22 cellular contexts compared by ENCODE assay signal in genomic region chr7:20140278-20141058, GRCh38.
DNase-seq lines count a peak whose midpoint lies in the region; ATAC-seq, FAIRE-seq and TF ChIP-seq lines count a peak whose summit lies in the region.
"Had no signal": no experiment of that assay in that cellular context is flagged by ENCODE, and none has a peak within 500 bp of the region (broad histone marks: within the 10 kb centered on the region; RNA-seq: fewer than 3 reads in every experiment).

No MANE protein-coding gene starts in this region.

- DNase-seq in H54 (ENCODE audit: insufficient read length, low spot score) (no peak), mesenchymal stem cell (no peak), sciatic nerve (ENCODE audit: low spot score) (no peak), right cardiac atrium (no peak), Right ventricle myocardium inferior (ENCODE audit: missing footprints) (no peak)
- DNase-seq: activated CD4-positive, alpha-beta T cell treated with anti-CD3 and anti-CD28 coated beads for 36 hours; activated naive CD4-positive, alpha-beta T cell treated with anti-CD3 and anti-CD28 coated beads, Interleukin-2, amount 10 ng/mL, durations not matched to agents 7 days and 5 days; activated T-cell treated with anti-CD3 and anti-CD28 coated beads, Interleukin-2, amount 50 U/mL, for 48 hours; amygdala; NCI-H1436 treated with DMSO at 0.1 percent for 48 hours; NCI-H510A treated with DMSO at 0.1 percent for 48 hours; stimulated activated CD4-positive, alpha-beta T cell treated with anti-CD3 and anti-CD28 coated beads, Interleukin-4, amount 100 ng/mL, for 24 hours; stimulated activated naive B cell treated with anti-CD40 and anti-IgM and Interleukin-4, amounts not matched to agents 10 μg/mL and 1 μg/mL and 100 μg/mL, for 72 hours; T-helper 17 cell had no signal

- H3K36me3 ChIP-seq in mesenchymal stem cell (ENCODE audit: control insufficient read depth in 1 of 2, insufficient read depth in 2 of 2, low read depth in 1 of 2, low read length in 2 of 2): no peaks in the 10 kb centered on the region
- H3K36me3 ChIP-seq: SJSA1 had no signal

- peak overlapping the region; percentile 37 for H3K9ac ChIP-seq in mesenchymal stem cell (ENCODE audit: low read length)
- H3K9ac ChIP-seq: KMS-11 had no signal

- no peaks in the 10 kb centered on the region for H3K79me1 ChIP-seq in mesenchymal stem cell (replicated peaks; ENCODE audit: low read length, poor library complexity, severe bottlenecking)

- no peak overlapping the region for H2AK5ac ChIP-seq in mesenchymal stem cell (ENCODE audit: low read length, severe bottlenecking)

- H3K14ac ChIP-seq in mesenchymal stem cell (ENCODE audit: low read length in 2 of 2): peak overlapping the region in 1 of 2 experiments; percentile 89

- no peak overlapping the region for H4K91ac ChIP-seq in mesenchymal stem cell (ENCODE audit: low read length)

- no peaks in the 10 kb centered on the region for H3K9me3 ChIP-seq in mesenchymal stem cell (ENCODE audit: control insufficient read depth, low read length)
- H3K9me3 ChIP-seq in right cardiac atrium (ENCODE audit: control insufficient read depth, low read length): no peaks in the 10 kb centered on the region
- H3K9me3 ChIP-seq: SJSA1 had no signal

- ATAC-seq in sciatic nerve: peak; percentile 53
- ATAC-seq in GM19351 (IDR thresholded peaks at IDR 0.05; ENCODE audit: unreplicated experiment): no peak
- no peak for ATAC-seq in right cardiac atrium
- no peak for ATAC-seq in Right ventricle myocardium inferior
- ATAC-seq: activated CD4-positive, alpha-beta T cell treated with anti-CD3 and anti-CD28 coated beads for 36 hours; stimulated activated naive B cell treated with anti-CD40 and anti-IgM and Interleukin-4, amounts not matched to agents 10 μg/mL and 1 μg/mL and 100 μg/mL, for 72 hours; T-helper 17 cell had no signal

- H4K8ac ChIP-seq in mesenchymal stem cell (ENCODE audit: low read length): no peak overlapping the region

- no peaks in the 10 kb centered on the region for H3K27me3 ChIP-seq in mesenchymal stem cell (ENCODE audit: control insufficient read depth in 1 of 2, insufficient read depth in 1 of 2, low read length in 2 of 2)
- H3K27me3 ChIP-seq in right cardiac atrium (ENCODE audit: control insufficient read depth, insufficient read depth): no peaks in the 10 kb centered on the region
- H3K27me3 ChIP-seq: SJSA1 had no signal

- H2BK15ac ChIP-seq in mesenchymal stem cell (ENCODE audit: low read depth, poor library complexity, severe bottlenecking): no peak overlapping the region

- H3K18ac ChIP-seq in mesenchymal stem cell (ENCODE audit: low read depth in 1 of 2, low read length in 2 of 2): no peak overlapping the region

- no peak overlapping the region for H3K4me2 ChIP-seq in mesenchymal stem cell (ENCODE audit: low read length, poor library complexity, severe bottlenecking)
- H3K4me2 ChIP-seq: KMS-11 had no signal

- H3K23ac ChIP-seq in mesenchymal stem cell (ENCODE audit: low read length in 2 of 2): no peak overlapping the region

- no peak overlapping the region for H3K4ac ChIP-seq in mesenchymal stem cell (ENCODE audit: low read depth in 1 of 2, low read length in 2 of 2)

- no peak overlapping the region for H2BK120ac ChIP-seq in mesenchymal stem cell (ENCODE audit: low read depth, low read length)

- H2AFZ ChIP-seq in mesenchymal stem cell (ENCODE audit: low read depth, low read length): no peak overlapping the region

- FAIRE-seq in H54 (lab: Jason Lieb, UNC): peak; percentile 68
- FAIRE-seq: D721Med, HTR-8/SVneo, keratinocyte, RCC 7860 had no signal

- H3K27ac ChIP-seq in VCaP (peak overlapping the region; percentile 36), mesenchymal stem cell (ENCODE audit: low read length, poor library complexity, severe bottlenecking) (no peak overlapping the region), right cardiac atrium (ENCODE audit: low read length) (no peak overlapping the region)
- H3K27ac ChIP-seq: KMS-11, SJSA1 had no signal

- H3K4me3 ChIP-seq in mesenchymal stem cell (ENCODE audit: insufficient read depth in 1 of 2, low read depth in 1 of 2, low read length in 2 of 2) (no peak overlapping the region), right cardiac atrium (ENCODE audit: low read length) (no peak overlapping the region)
- H3K4me3 ChIP-seq: SJSA1 had no signal

- no peak overlapping the region for H2BK12ac ChIP-seq in mesenchymal stem cell (ENCODE audit: low read length in 2 of 2)

- H3K4me1 ChIP-seq in mesenchymal stem cell (ENCODE audit: control insufficient read depth, insufficient read depth, low read depth, low read length) (peaks cover 2% of the 10 kb centered on the region), right cardiac atrium (ENCODE audit: control insufficient read depth, insufficient read depth, low read length) (no peaks in the 10 kb centered on the region)
- H3K4me1 ChIP-seq: SJSA1 had no signal

- TF ChIP-seq CTCF in VCaP (conservative IDR thresholded peaks at IDR 0.05): no peak

- intact Hi-C loops in sciatic nerve (cut with DNase I): no loop called here
- intact Hi-C loops in right cardiac atrium (cut with DNase I): loop anchor here in 1 of 4 donors (10.0 kb wide), 1 partner anchor 454 kb away; no protein-coding TSS in a partner anchor
- intact Hi-C loops in Right ventricle myocardium inferior (cut with DNase I): no loop called here

- H2BK5ac ChIP-seq in mesenchymal stem cell (ENCODE audit: low read depth, low read length, poor library complexity, severe bottlenecking): no peak overlapping the region

- 87% methylated on average over 3 of the region's 4 CpGs for WGBS in mesenchymal stem cell
- WGBS in right cardiac atrium: 50% methylated on average over 4 of the region's 4 CpGs

- TF ChIP-seq POLR2A in H54 (IDR thresholded peaks at IDR 0.05; ENCODE audit: low read depth, low read length): no peak
